Comparison of ENCODE assay signal across 15 cellular contexts in the genomic region with DNA sequence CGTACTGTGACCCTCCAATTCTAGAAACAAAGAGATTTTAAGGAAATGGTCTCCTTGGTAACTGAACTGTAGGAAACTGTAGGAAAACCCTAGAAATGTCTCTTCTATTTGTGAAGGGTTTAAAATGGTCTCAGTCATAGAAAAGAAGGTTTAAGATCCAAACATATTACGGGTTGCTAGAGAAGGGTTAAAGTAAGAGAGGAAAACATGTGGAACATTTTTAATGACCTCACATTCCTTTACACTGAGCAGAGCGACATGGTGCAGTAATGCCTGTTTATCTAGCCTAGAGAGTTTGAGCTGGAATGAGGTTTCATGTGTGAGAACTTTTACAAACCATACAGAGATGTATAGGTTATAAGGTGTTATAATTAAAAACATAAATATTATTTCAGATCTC. TPM values are rescaled to one million over a fixed set of nuclear protein-coding genes. Genes with fewer than 3 reads are reported as not detected.
A peak's percentile ranks its signal among the peaks of the same experiment; 100 is the strongest.
DNase-seq lines count a peak whose midpoint lies in the region; ATAC-seq and TF ChIP-seq lines count a peak whose summit lies in the region.
"Had no signal": no experiment of that assay in that cellular context is flagged by ENCODE, and none has a peak within 500 bp of the region (broad histone marks: within the 10 kb centered on the region; RNA-seq: fewer than 3 reads in every experiment).

No MANE protein-coding gene starts in this region.

- ATAC-seq in mucosa of descending colon (peak; percentile 28), GM21528 (IDR thresholded peaks at IDR 0.05; ENCODE audit: low FRiP score, unreplicated experiment) (no peak)
- ATAC-seq: foreskin keratinocyte had no signal

- DNase-seq in A172 (ENCODE audit: low spot score) (peak; percentile 63), HFF-Myc (ENCODE audit: extremely low read depth, low read depth) (peak; percentile 49), dedifferentiated amniotic fluid mesenchymal stem cell (ENCODE audit: extremely low spot score) (peak; percentile 69), mucosa of descending colon (no peak), NCI-H1694 treated with DMSO at 0.1 percent for 48 hours (lab: John Stamatoyannopoulos, UW) (no peak), GM13977 (ENCODE audit: low spot score) (no peak)
- no peak for DNase-seq in stimulated activated CD4-positive, alpha-beta T cell treated with anti-CD3 and anti-CD28 coated beads, Interleukin-4, amount 100 ng/mL, for 1 hour
- DNase-seq: activated CD4-positive, alpha-beta T cell treated with anti-CD3 and anti-CD28 coated beads, Interleukin-2, amount 10 ng/mL, durations not matched to agents 24 days and 14 days; AML-193; foreskin keratinocyte; NCI-H510A; SHP77 treated with DMSO at 0.1 percent for 48 hours; stimulated activated CD4-positive, alpha-beta T cell treated with anti-CD3 and anti-CD28 coated beads, Interleukin-4, amount 100 ng/mL, for 4 hours had no signal

- no peaks in the 10 kb centered on the region for H3K9me3 ChIP-seq in mucosa of descending colon
- H3K9me3 ChIP-seq: tibial nerve had no signal

- H3K4me3 ChIP-seq in HFF-Myc (replicated peaks; ENCODE audit: low read depth, low read length) (no peak overlapping the region), mucosa of descending colon (no peak overlapping the region)
- H3K4me3 ChIP-seq: tibial nerve had no signal

- intact Hi-C loops in mucosa of descending colon (cut with DNase I, micrococcal nuclease): no loop called here

- in situ Hi-C loops in GM13977 (cut with MboI; ENCODE audit: low pct_unique_long_range_greater_than_20kb, low sequenced_read_pairs, unreplicated experiment): loop anchor here (25.0 kb wide), 1 partner anchor 196 kb away; no protein-coding TSS in a partner anchor

- TF ChIP-seq CTCF in HFF-Myc (IDR thresholded peaks at IDR 0.05; ENCODE audit: low read depth, low read length, missing control alignments) (no peak), mucosa of descending colon (IDR thresholded peaks at IDR 0.05) (no peak), GM13977 (IDR thresholded peaks at IDR 0.05; ENCODE audit: extremely low read depth, insufficient read depth, missing control alignments) (no peak)

- H3K4me1 ChIP-seq in mucosa of descending colon (ENCODE audit: low read depth): peaks cover 2% of the 10 kb centered on the region
- H3K4me1 ChIP-seq: foreskin keratinocyte had no signal

- H3K36me3 ChIP-seq in mucosa of descending colon (ENCODE audit: low read depth): no peaks in the 10 kb centered on the region
- H3K36me3 ChIP-seq: tibial nerve had no signal

RNA-seq across cellular contexts. Expression of a gene that starts 36.9 kb away (rescaled TPM):
- total RNA-seq in A172 (2014; rRNA removed; shearing (Covaris generic)): not detected in 2 replicates
- not detected for total RNA-seq in mucosa of descending colon
- total RNA-seq: activated CD4-positive, alpha-beta T cell treated with anti-CD3 and anti-CD28 coated beads, Interleukin-2, amount 10 ng/mL, durations not matched to agents 24 days and 14 days; foreskin keratinocyte; tibial nerve had no signal

Comparison
In these comparisons a context has a peak if more than half of its experiments do, and no peak if none do; other contexts are left out.
1. DNase-seq: peak in A172 (single experiment), HFF-Myc (single experiment) and dedifferentiated amniotic fluid mesenchymal stem cell (single experiment); none in mucosa of descending colon (0 of 3), stimulated activated CD4-positive, alpha-beta T cell treated with anti-CD3 and anti-CD28 coated beads, Interleukin-4, amount 100 ng/mL, for 1 hour (single experiment), NCI-H1694 treated with DMSO at 0.1 percent for 48 hours (single experiment) and GM13977 (single experiment).